In genomic region chr5:60597570-60597969, GRCh38 we compare ENCODE assay signal across 10 cellular contexts.
A peak's percentile ranks its signal among the peaks of the same experiment; 100 is the strongest.
DNase-seq lines count a peak whose midpoint lies in the region; ATAC-seq and TF ChIP-seq lines count a peak whose summit lies in the region.
"Had no signal": no experiment of that assay in that cellular context is flagged by ENCODE, and none has a peak within 500 bp of the region (broad histone marks: within the 10 kb centered on the region; RNA-seq: fewer than 3 reads in every experiment).

No MANE protein-coding gene starts in this region.

- H3K4me1 Mint-ChIP-seq in dendritic cell treated with granulocyte-macrophage colony-stimulating factor and Interleukin-4, amounts not matched to agents 40 ng/mL and 50 ng/mL, for 4 days (ENCODE audit: low read depth), result peaks cover 21% of the 10 kb centered on the region

- no peak for DNase-seq in posterior cingulate gyrus
- no peak for DNase-seq in kidney tubule cell (ENCODE audit: low spot score)
- no peak for DNase-seq in cerebellar nuclear complex (lab: John Stamatoyannopoulos, UW)
- DNase-seq in left ventricle myocardium superior, result no peak
- DNase-seq: activated T-cell treated with anti-CD3 and anti-CD28 coated beads for 4 hours, NCI-H446 had no signal

- intact Hi-C loops in dendritic cell treated with granulocyte-macrophage colony-stimulating factor and Interleukin-4, amounts not matched to agents 40 ng/mL and 50 ng/mL, for 4 days (cut with micrococcal nuclease), result no loop called here
- intact Hi-C loops in posterior cingulate gyrus (cut with DNase I), result no loop called here
- intact Hi-C loops in left ventricle myocardium superior (cut with micrococcal nuclease), result no loop called here

- ATAC-seq in GM18505 (IDR thresholded peaks at IDR 0.05; ENCODE audit: unreplicated experiment) (peak; percentile 69), GM21576 (IDR thresholded peaks at IDR 0.05; ENCODE audit: unreplicated experiment) (peak; percentile 69), HG03521 (IDR thresholded peaks at IDR 0.05; ENCODE audit: unreplicated experiment) (peak; percentile 74), left ventricle myocardium superior (no peak)

- no peaks in the 10 kb centered on the region for H3K9me3 Mint-ChIP-seq in dendritic cell treated with granulocyte-macrophage colony-stimulating factor and Interleukin-4, amounts not matched to agents 40 ng/mL and 50 ng/mL, for 4 days

- no peaks in the 10 kb centered on the region for H3K27me3 Mint-ChIP-seq in dendritic cell treated with granulocyte-macrophage colony-stimulating factor and Interleukin-4, amounts not matched to agents 40 ng/mL and 50 ng/mL, for 4 days

- TF ChIP-seq POLR2A in GM18505 (IDR thresholded peaks at IDR 0.05; ENCODE audit: borderline replicate concordance, extremely low read depth, insufficient read depth, insufficient read length), result no peak

- peak overlapping the region; percentile 74 for H3K27ac Mint-ChIP-seq in dendritic cell treated with granulocyte-macrophage colony-stimulating factor and Interleukin-4, amounts not matched to agents 40 ng/mL and 50 ng/mL, for 4 days

- no peaks in the 10 kb centered on the region for H3K36me3 Mint-ChIP-seq in dendritic cell treated with granulocyte-macrophage colony-stimulating factor and Interleukin-4, amounts not matched to agents 40 ng/mL and 50 ng/mL, for 4 days (ENCODE audit: low read depth)

- H3K4me3 Mint-ChIP-seq in dendritic cell treated with granulocyte-macrophage colony-stimulating factor and Interleukin-4, amounts not matched to agents 40 ng/mL and 50 ng/mL, for 4 days, result peak overlapping the region; percentile 35
